Comparison of ENCODE assay signal across 7 cellular contexts in genomic region chr2:677056-677949, GRCh38. TPM values are rescaled to one million over a fixed set of nuclear protein-coding genes. Genes with fewer than 3 reads are reported as not detected.
DNase-seq lines count a peak whose midpoint lies in the region; ATAC-seq, FAIRE-seq and TF ChIP-seq lines count a peak whose summit lies in the region.

TSS of gene TMEM18 (minus strand) at chr2:677406. CDS start at chr2:677345, 61 bp downstream.

- intact Hi-C loops in left cardiac atrium (cut with DNase I) (no loop called here), posterior vena cava (cut with DNase I) (loop anchor here in 1 of 2 donors (5.0 kb wide), 1 partner anchor 1140 kb away; no protein-coding TSS in a partner anchor)

- WGBS in adipose tissue, 3 donors: 0 to 1% (median 0%) methylated on average over 51 to 67 of the region's 67 CpGs

- ATAC-seq in HG02678 (IDR thresholded peaks at IDR 0.05; ENCODE audit: unreplicated experiment): peak; percentile 48
- peak; percentile 92 to 95 for ATAC-seq in left cardiac atrium

- DNase-seq in GM12892 (ENCODE audit: insufficient read length): peak; percentile 78
- peak; percentile 95 for DNase-seq in NCI-H1105 treated with DMSO at 0.1 percent for 48 hours (lab: John Stamatoyannopoulos, UW)
- peak; percentile 95 for DNase-seq in SKM-1 treated with dmso at 0.1 percent for 144 hours (lab: John Stamatoyannopoulos, UW; ENCODE audit: unreplicated experiment)
- peak; percentile 92 for DNase-seq in left cardiac atrium
- DNase-seq in posterior vena cava (ENCODE audit: low spot score): no peak

- peak; percentile 94 for FAIRE-seq in GM12892 (lab: Jason Lieb, UNC)

- peak within 1 kb of the TSS; percentile 91 for H3K27ac ChIP-seq in adipose tissue (ENCODE audit: low read depth, low read length)

- TF ChIP-seq POLR2A in GM12892 (IDR thresholded peaks at IDR 0.05; ENCODE audit: low read depth, low read length): peak; percentile 96

RNA-seq across cellular contexts. Expression of gene TMEM18, which starts in this region (rescaled TPM):
- 23.2 TPM for polyA plus RNA-seq in GM12892 (2012; ENCODE audit: missing spikeins)
- 10 to 100 TPM; 20.0 to 24.3 (median 21.4) TPM for polyA plus RNA-seq in adipose tissue
- 10 to 100 TPM; 12.2 to 16.1 TPM for total RNA-seq in left cardiac atrium
- total RNA-seq in posterior vena cava: 10 to 100 TPM; 15.7 to 19.2 TPM
